In genomic region chr1:42684139-42684538, GRCh38 we compare ENCODE assay signal across 8 cellular contexts. TPM values are rescaled to one million over a fixed set of nuclear protein-coding genes. Genes with fewer than 3 reads are reported as not detected.
DNase-seq lines count a peak whose midpoint lies in the region; ATAC-seq and TF ChIP-seq lines count a peak whose summit lies in the region.

No MANE protein-coding gene starts in this region.

- peaks cover 34% of the 10 kb centered on the region for H3K4me1 Mint-ChIP-seq in endothelial cell (ENCODE audit: unreplicated experiment)

- H3K27ac ChIP-seq in left ventricle myocardium inferior (replicated peaks) (no peak overlapping the region), right atrium auricular region (no peak overlapping the region)

- DNase-seq in left ventricle myocardium inferior (no peak), right atrium auricular region (ENCODE audit: low spot score) (no peak), SW480 (ENCODE audit: low spot score) (peak; percentile 39), endothelial cell (ENCODE audit: low spot score) (no peak), retinal pigment epithelial cell (ENCODE audit: low read depth) (no peak), hepatic stellate cell (ENCODE audit: low spot score) (no peak), sciatic nerve (ENCODE audit: low spot score) (no peak), DMS53 (lab: John Stamatoyannopoulos, UW) (no peak)

- H3K4me1 ChIP-seq in left ventricle myocardium inferior (peaks cover 82% of the 10 kb centered on the region), right atrium auricular region (peaks cover 0 to 70% of the 10 kb centered on the region in 2 donors)

- H3K4me3 ChIP-seq in left ventricle myocardium inferior (peak overlapping the region; percentile 90), right atrium auricular region (peak overlapping the region in 1 of 2 donors; percentile 95), retinal pigment epithelial cell (ENCODE audit: low read length) (peak overlapping the region; percentile 88)

- no peak for ATAC-seq in sciatic nerve

- H3K27ac Mint-ChIP-seq in endothelial cell (ENCODE audit: unreplicated experiment), result peak overlapping the region; percentile 48

- no peaks in the 10 kb centered on the region for H3K9me3 Mint-ChIP-seq in endothelial cell (ENCODE audit: unreplicated experiment)

- H3K27me3 Mint-ChIP-seq in endothelial cell (ENCODE audit: unreplicated experiment), result peaks cover 8% of the 10 kb centered on the region

- peaks cover 6% of the 10 kb centered on the region for H3K36me3 Mint-ChIP-seq in endothelial cell (ENCODE audit: low read depth, unreplicated experiment)

- intact Hi-C loops in left ventricle myocardium inferior (cut with micrococcal nuclease) (no loop called here), sciatic nerve (cut with DNase I) (loop anchor here (5.0 kb wide), 1 partner anchor 73 kb away; no protein-coding TSS in a partner anchor)

- TF ChIP-seq CTCF in left ventricle myocardium inferior (IDR thresholded peaks at IDR 0.05; ENCODE audit: borderline replicate concordance), result no peak
- no peak for TF ChIP-seq CTCF in right atrium auricular region (IDR thresholded peaks at IDR 0.05)
- TF ChIP-seq CTCF in endothelial cell (IDR thresholded peaks at IDR 0.05; ENCODE audit: unreplicated experiment), result no peak
- TF ChIP-seq CTCF in retinal pigment epithelial cell (conservative IDR thresholded peaks at IDR 0.05; ENCODE audit: low read depth, low read length), result no peak

- peaks cover 5% of the 10 kb centered on the region for H3K36me3 ChIP-seq in left ventricle myocardium inferior
- H3K36me3 ChIP-seq in right atrium auricular region, result no peaks in the 10 kb centered on the region

- no peaks in the 10 kb centered on the region for H3K9me3 ChIP-seq in left ventricle myocardium inferior (replicated peaks)
- no peaks in the 10 kb centered on the region for H3K9me3 ChIP-seq in right atrium auricular region

- H3K4me3 Mint-ChIP-seq in endothelial cell (ENCODE audit: unreplicated experiment), result peak overlapping the region; percentile 96

- H3K27me3 ChIP-seq in left ventricle myocardium inferior (ENCODE audit: low read depth) (no peaks in the 10 kb centered on the region), right atrium auricular region (no peaks in the 10 kb centered on the region)

RNA-seq across cellular contexts. Expression of gene YBX1, which starts 1.9 kb away (rescaled TPM):
- 754 TPM for total RNA-seq in left ventricle myocardium inferior
- total RNA-seq in right atrium auricular region, result 100 to 1,000 TPM; 801 to 826 TPM
- total RNA-seq in endothelial cell (ENCODE audit: unreplicated experiment), result 741 TPM
- 439 TPM for total RNA-seq in sciatic nerve

RNA-seq across cellular contexts. Expression of gene PPIH, which starts 25.9 kb away (rescaled TPM):
- total RNA-seq in left ventricle myocardium inferior (21.0 TPM), right atrium auricular region (10 to 100 TPM; 18.2 to 24.9 TPM), endothelial cell (ENCODE audit: unreplicated experiment) (37.4 TPM), sciatic nerve (20.6 TPM)

RNA-seq across cellular contexts. Expression of gene CLDN19, which starts 55.9 kb away (rescaled TPM):
- total RNA-seq in left ventricle myocardium inferior, result not detected
- total RNA-seq in right atrium auricular region, result under 1 TPM in 1 of 2 donors, not detected in 1; 0.28 TPM
- not detected for total RNA-seq in endothelial cell (ENCODE audit: unreplicated experiment)
- total RNA-seq in sciatic nerve, result 243 TPM

Comparison
In these comparisons a context has a peak if more than half of its experiments do, and no peak if none do; other contexts are left out.
1. RNA of gene CLDN19, which starts 55.9 kb away (total RNA-seq): 243 TPM in sciatic nerve (single experiment); 0.28 TPM in right atrium auricular region, not detected in endothelial cell (single experiment) and not detected in left ventricle myocardium inferior (single experiment); every median in the first group is over 100 times any median in the second.